Comparison of ENCODE assay signal across 13 cellular contexts in the genomic region with DNA sequence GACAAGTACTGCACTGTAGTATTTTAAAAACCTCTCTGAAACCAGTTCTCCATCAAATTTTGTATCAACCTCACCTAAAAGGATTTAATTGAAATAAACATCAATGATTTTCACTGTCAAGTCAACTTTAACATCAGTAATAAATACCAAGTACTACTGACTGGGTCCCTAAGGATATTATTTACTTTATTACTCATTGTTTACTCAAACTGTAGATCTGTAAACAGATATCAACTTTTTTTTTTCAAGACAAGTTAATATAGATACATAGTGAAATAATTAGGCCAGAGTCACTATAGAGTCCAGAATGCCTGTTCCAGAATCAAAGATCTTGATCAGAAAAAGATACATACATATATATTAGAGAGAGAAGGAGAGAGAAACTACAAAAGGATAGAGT. TPM values are rescaled to one million over a fixed set of nuclear protein-coding genes. Genes with fewer than 3 reads are reported as not detected.
DNase-seq lines count a peak whose midpoint lies in the region; ATAC-seq and TF ChIP-seq lines count a peak whose summit lies in the region.
"Had no signal": no experiment of that assay in that cellular context is flagged by ENCODE, and none has a peak within 500 bp of the region (broad histone marks: within the 10 kb centered on the region; RNA-seq: fewer than 3 reads in every experiment).

No MANE protein-coding gene starts in this region.

- no peaks in the 10 kb centered on the region for H3K36me3 ChIP-seq in colonic mucosa

- peak overlapping the region; percentile 91 for H3K4me3 Mint-ChIP-seq in activated T-cell treated with anti-CD3 and anti-CD28 coated beads, Interleukin-2, amount 50 U/mL, for 24 hours
- H3K4me3 Mint-ChIP-seq in T-helper 17 cell, result peak overlapping the region; percentile 93
- H3K4me3 Mint-ChIP-seq in stimulated activated effector memory CD8-positive, alpha-beta T cell treated with anti-CD3 and anti-CD28 coated beads, Interleukin-12 subunit alpha, Interleukin-12 subunit beta, amount 100 ng/mL, for 72 hours, result peak overlapping the region; percentile 79

- H3K36me3 Mint-ChIP-seq in activated T-cell treated with anti-CD3 and anti-CD28 coated beads, Interleukin-2, amount 50 U/mL, for 24 hours (ENCODE audit: low read depth), result peaks cover 4% of the 10 kb centered on the region
- H3K36me3 Mint-ChIP-seq in T-helper 17 cell (ENCODE audit: low read depth), result peaks cover 2% of the 10 kb centered on the region
- no peaks in the 10 kb centered on the region for H3K36me3 Mint-ChIP-seq in stimulated activated effector memory CD8-positive, alpha-beta T cell treated with anti-CD3 and anti-CD28 coated beads, Interleukin-12 subunit alpha, Interleukin-12 subunit beta, amount 100 ng/mL, for 72 hours

- TF ChIP-seq CTCF in fibroblast of the aortic adventitia (IDR thresholded peaks at IDR 0.05; ENCODE audit: insufficient read depth, low read length) (no peak), colonic mucosa (IDR thresholded peaks at IDR 0.05) (no peak)

- H3K4me1 Mint-ChIP-seq in activated T-cell treated with anti-CD3 and anti-CD28 coated beads, Interleukin-2, amount 50 U/mL, for 24 hours (ENCODE audit: low read depth), result peaks cover 29% of the 10 kb centered on the region
- H3K4me1 Mint-ChIP-seq in T-helper 17 cell, result peaks cover 15% of the 10 kb centered on the region
- H3K4me1 Mint-ChIP-seq in stimulated activated effector memory CD8-positive, alpha-beta T cell treated with anti-CD3 and anti-CD28 coated beads, Interleukin-12 subunit alpha, Interleukin-12 subunit beta, amount 100 ng/mL, for 72 hours, result peaks cover 23% of the 10 kb centered on the region

- intact Hi-C loops in colonic mucosa (cut with DNase I), result no loop called here

- H3K27ac ChIP-seq in colonic mucosa, result no peak overlapping the region

- H3K27me3 Mint-ChIP-seq in activated T-cell treated with anti-CD3 and anti-CD28 coated beads, Interleukin-2, amount 50 U/mL, for 24 hours, result no peaks in the 10 kb centered on the region
- no peaks in the 10 kb centered on the region for H3K27me3 Mint-ChIP-seq in T-helper 17 cell

- DNase-seq in activated T-cell treated with anti-CD3 and anti-CD28 coated beads, Interleukin-2, amount 50 U/mL, for 24 hours, result no peak
- no peak for DNase-seq in activated T-cell treated with anti-CD3 and anti-CD28 coated beads, Interleukin-2, amount 50 U/mL, for 48 hours
- no peak for DNase-seq in T-helper 17 cell
- no peak for DNase-seq in fibroblast of the aortic adventitia (ENCODE audit: low read depth)
- DNase-seq in stimulated activated effector memory CD8-positive, alpha-beta T cell treated with anti-CD3 and anti-CD28 coated beads, Interleukin-12 subunit alpha, Interleukin-12 subunit beta, amount 100 ng/mL, for 72 hours (ENCODE audit: low spot score in 2 of 2), result no peak
- no peak for DNase-seq in colonic mucosa
- DNase-seq: central memory CD4-positive, alpha-beta T cell; NCI-H1048; nucleus accumbens; stimulated activated CD4-positive, alpha-beta T cell treated with anti-CD3 and anti-CD28 coated beads, Interleukin-4, amount 100 ng/mL, for 1 hour had no signal

- ATAC-seq in T-helper 17 cell, result no peak
- ATAC-seq in stimulated activated effector memory CD8-positive, alpha-beta T cell treated with anti-CD3 and anti-CD28 coated beads, Interleukin-12 subunit alpha, Interleukin-12 subunit beta, amount 100 ng/mL, for 72 hours, result no peak
- ATAC-seq in HG02759 (IDR thresholded peaks at IDR 0.05; ENCODE audit: unreplicated experiment), result no peak
- no peak for ATAC-seq in GM18519 (IDR thresholded peaks at IDR 0.05; ENCODE audit: low FRiP score, unreplicated experiment)

- H3K4me3 ChIP-seq in fibroblast of the aortic adventitia (ENCODE audit: low read depth, low read length) (peak overlapping the region; percentile 89), colonic mucosa (no peak overlapping the region)

- H3K27me3 ChIP-seq in colonic mucosa, result no peaks in the 10 kb centered on the region

- no peak overlapping the region for H3K9ac ChIP-seq in colonic mucosa (ENCODE audit: low read depth in 2 of 2, low read length in 2 of 2)

- peaks cover 6% of the 10 kb centered on the region for H3K4me1 ChIP-seq in colonic mucosa

- H3K9me3 Mint-ChIP-seq in activated T-cell treated with anti-CD3 and anti-CD28 coated beads, Interleukin-2, amount 50 U/mL, for 24 hours, result no peaks in the 10 kb centered on the region
- H3K9me3 Mint-ChIP-seq in stimulated activated effector memory CD8-positive, alpha-beta T cell treated with anti-CD3 and anti-CD28 coated beads, Interleukin-12 subunit alpha, Interleukin-12 subunit beta, amount 100 ng/mL, for 72 hours, result no peaks in the 10 kb centered on the region

- H3K27ac Mint-ChIP-seq in activated T-cell treated with anti-CD3 and anti-CD28 coated beads, Interleukin-2, amount 50 U/mL, for 24 hours, result no peak overlapping the region
- H3K27ac Mint-ChIP-seq in T-helper 17 cell, result peak overlapping the region; percentile 92
- H3K27ac Mint-ChIP-seq in stimulated activated effector memory CD8-positive, alpha-beta T cell treated with anti-CD3 and anti-CD28 coated beads, Interleukin-12 subunit alpha, Interleukin-12 subunit beta, amount 100 ng/mL, for 72 hours, result peak overlapping the region; percentile 80

- H3K9me3 ChIP-seq in T-helper 17 cell (ENCODE audit: control insufficient read depth, low read length, poor library complexity, severe bottlenecking) (no peaks in the 10 kb centered on the region), colonic mucosa (no peaks in the 10 kb centered on the region)

RNA-seq across cellular contexts. Expression of a gene that starts 1.6 kb away (rescaled TPM):
- 10 to 100 TPM; 12.8 to 13.6 TPM for total RNA-seq in T-helper 17 cell
- 12.9 and 34.9 TPM in 2 replicates for total RNA-seq in fibroblast of the aortic adventitia (ENCODE audit: low replicate concordance)
- 10 to 100 TPM; 24.0 to 39.3 TPM for total RNA-seq in colonic mucosa

RNA-seq across cellular contexts. Expression of a gene that starts 29.1 kb away (rescaled TPM):
- total RNA-seq in T-helper 17 cell (not detected), fibroblast of the aortic adventitia (ENCODE audit: low replicate concordance) (not detected in 2 replicates), colonic mucosa (10 to 100 TPM; 10.3 to 29.3 TPM)
- total RNA-seq: SK-MEL-5 had no signal

Comparison
In these comparisons a context has a peak if more than half of its experiments do, and no peak if none do; other contexts are left out.
1. RNA of a gene that starts 29.1 kb away (total RNA-seq): 10.3 to 29.3 TPM in colonic mucosa; not detected in T-helper 17 cell and not detected in fibroblast of the aortic adventitia; every median in the first group is over 10 times any median in the second.
2. Peak in every context shown above with its lines, with median percentiles within 50 percentile points of each other: H3K4me3 Mint-ChIP-seq.